In genomic region chr15:30392766-30393663, GRCh38 we compare ENCODE assay signal across 11 cellular contexts. TPM values are rescaled to one million over a fixed set of nuclear protein-coding genes. Genes with fewer than 3 reads are reported as not detected.
DNase-seq lines count a peak whose midpoint lies in the region; ATAC-seq, FAIRE-seq and TF ChIP-seq lines count a peak whose summit lies in the region.
"Not testable (repeated sequence)": the region's sequence is repeated elsewhere in the genome, so short reads cannot be mapped to it uniquely, and the experiment has no call there.
"Had no signal": no experiment of that assay in that cellular context is flagged by ENCODE, and none has a peak within 500 bp of the region (broad histone marks: within the 10 kb centered on the region; RNA-seq: fewer than 3 reads in every experiment).

CHRFAM7A (minus strand) TSS chr15:30393540; CDS start chr15:30383351, 10,189 bp downstream.

- not testable (repeated sequence) for FAIRE-seq in K562 (lab: Jason Lieb, UNC)

- not testable (repeated sequence) for H4K20me1 ChIP-seq in DND-41 (ENCODE audit: insufficient read depth, low read length); PC-3 (ENCODE audit: low read length); K562 (replicated peaks; ENCODE audit: control insufficient read depth, insufficient read depth, low read length)

- in situ Hi-C loops in K562 (cut with MboI) = not testable (repeated sequence)

- H3K9me2 ChIP-seq in PC-3 (replicated peaks; ENCODE audit: low read length) = not testable (repeated sequence)

- POLR2A ChIA-PET in PC-3 (lab: Charles Lee; ENCODE audit: unreplicated experiment); activated CD8-positive, alpha-beta T cell treated with anti-CD3 and anti-CD28 coated beads for 36 hours (lab: Charles Lee); K562 (lab: Yijun Ruan, JAX): not testable (repeated sequence)

- not testable (repeated sequence) for BruUV-seq in PC-3 (replicated peaks; lab: Mats Ljungman, UMichigan); K562 (replicated peaks; lab: Mats Ljungman, UMichigan)

- not testable (repeated sequence) for H3K4me3 ChIP-seq in DND-41 (ENCODE audit: low read depth in 1 of 2, low read length in 2 of 2); PC-3 (ENCODE audit: low read length); K562; lower lobe of right lung; testis

- not testable (repeated sequence) for H3K9me1 ChIP-seq in K562 (ENCODE audit: control insufficient read depth, insufficient read depth, low read length)

- not testable (repeated sequence) for H3K4me1 Mint-ChIP-seq in activated CD8-positive, alpha-beta T cell treated with anti-CD3 and anti-CD28 coated beads for 36 hours (ENCODE audit: low read depth)

- H3K4me2 ChIP-seq in DND-41 (ENCODE audit: insufficient read depth, low read length); PC-3 (ENCODE audit: low read length); K562 (ENCODE audit: insufficient read depth, low read length): not testable (repeated sequence)

- CTCF ChIA-PET in PC-3 (lab: Charles Lee); activated CD8-positive, alpha-beta T cell treated with anti-CD3 and anti-CD28 coated beads for 36 hours (lab: Charles Lee); K562 (lab: Yijun Ruan, JAX; ENCODE audit: low intra/inter-chr PET ratio): not testable (repeated sequence)

- not testable (repeated sequence) for H3K27ac Mint-ChIP-seq in activated CD8-positive, alpha-beta T cell treated with anti-CD3 and anti-CD28 coated beads for 36 hours

- WGBS in K562 (ENCODE audit: insufficient coverage, low coverage, missing lambda C conversion rate) = 2% methylated on average over 10 of the region's 74 CpGs
- no CpG with 5 or more reads among the region's 74 CpGs for WGBS in testis, 2 donors

- not testable (repeated sequence) for H3K27me3 Mint-ChIP-seq in activated CD8-positive, alpha-beta T cell treated with anti-CD3 and anti-CD28 coated beads for 36 hours

- not testable (repeated sequence) for H3K4me1 ChIP-seq in DND-41 (ENCODE audit: insufficient read depth, low read length); PC-3 (ENCODE audit: insufficient read depth, low read length); K562 (replicated peaks in 1 of 2; ENCODE audit: control insufficient read depth in 2 of 2, insufficient read depth in 2 of 2, low read length in 2 of 2); lower lobe of right lung; testis

- H3K27me3 ChIP-seq in DND-41 (ENCODE audit: insufficient read depth, low read length, poor library complexity); PC-3 (ENCODE audit: low read length); K562 (ENCODE audit: control insufficient read depth in 2 of 2, insufficient read depth in 2 of 2, low read length in 2 of 2); lower lobe of right lung (ENCODE audit: low read depth); testis: not testable (repeated sequence)

- not testable (repeated sequence) for H3K36me3 ChIP-seq in DND-41 (ENCODE audit: insufficient read depth, low read length); PC-3 (ENCODE audit: low read depth, low read length); K562 (ENCODE audit: control insufficient read depth, insufficient read depth, low read length); lower lobe of right lung; testis (ENCODE audit: low read depth, missing control alignments)

- DNase-seq in DND-41; PC-3; activated CD8-positive, alpha-beta T cell treated with anti-CD3 and anti-CD28 coated beads for 36 hours; K562 (ENCODE audit: extremely low read depth in 1 of 4, low spot score in 3 of 4); left cardiac atrium; lower lobe of right lung; omental fat pad (ENCODE audit: low spot score); testis: not testable (repeated sequence)

- not testable (repeated sequence) for H3K27ac ChIP-seq in DND-41 (ENCODE audit: low read length); PC-3 (ENCODE audit: low read length); K562 (ENCODE audit: extremely low read depth, low read depth, low read length); lower lobe of right lung; testis

- H3K9ac ChIP-seq in DND-41 (ENCODE audit: low read depth, low read length); PC-3 (ENCODE audit: low read length); K562 (ENCODE audit: insufficient read depth in 1 of 2, low read depth in 2 of 2, low read length in 2 of 2): not testable (repeated sequence)

- TF ChIP-seq EP300 in K562 (IDR thresholded peaks at IDR 0.05; ENCODE audit: low read length) = not testable (repeated sequence)

- H3K36me3 Mint-ChIP-seq in activated CD8-positive, alpha-beta T cell treated with anti-CD3 and anti-CD28 coated beads for 36 hours (ENCODE audit: low read depth) = not testable (repeated sequence)

- H3K9me3 Mint-ChIP-seq in activated CD8-positive, alpha-beta T cell treated with anti-CD3 and anti-CD28 coated beads for 36 hours = not testable (repeated sequence)

- not testable (repeated sequence) for H3F3A ChIP-seq in PC-3 (ENCODE audit: low read length, unreplicated experiment)

- TF ChIP-seq POLR2A in K562 (conservative IDR thresholded peaks at IDR 0.05); testis (IDR thresholded peaks at IDR 0.05): not testable (repeated sequence)

- not testable (repeated sequence) for H3K79me2 ChIP-seq in DND-41 (ENCODE audit: insufficient read depth, low read length); PC-3 (ENCODE audit: low read length); K562 (ENCODE audit: control insufficient read depth, insufficient read depth, low read length)

- not testable (repeated sequence) for TF ChIP-seq RAD21 in K562 (CRISPR knock-in tag; conservative IDR thresholded peaks at IDR 0.05 in 1 of 2, IDR thresholded peaks at IDR 0.05 in 1 of 2)

- not testable (repeated sequence) for H3K4me3 Mint-ChIP-seq in activated CD8-positive, alpha-beta T cell treated with anti-CD3 and anti-CD28 coated beads for 36 hours

- not testable (repeated sequence) for H3K9me3 ChIP-seq in DND-41 (ENCODE audit: insufficient read depth, low read length, severe bottlenecking); PC-3 (ENCODE audit: low read length); K562 (replicated peaks; ENCODE audit: control insufficient read depth, insufficient read depth, low read depth, low read length); lower lobe of right lung; testis

- not testable (repeated sequence) for TF ChIP-seq CTCF in DND-41 (IDR thresholded peaks at IDR 0.05; ENCODE audit: borderline replicate concordance, extremely low read depth, low read length, poor library complexity, severe bottlenecking); PC-3 (conservative IDR thresholded peaks at IDR 0.05; ENCODE audit: low read depth, low read length); activated CD8-positive, alpha-beta T cell treated with anti-CD3 and anti-CD28 coated beads for 36 hours (IDR thresholded peaks at IDR 0.05); K562 (IDR thresholded peaks at IDR 0.05 in 2 of 3, conservative IDR thresholded peaks at IDR 0.05 in 1 of 3; ENCODE audit: insufficient read depth in 2 of 3, low read depth in 1 of 3, low read length in 3 of 3); lower lobe of right lung (IDR thresholded peaks at IDR 0.05); omental fat pad (IDR thresholded peaks at IDR 0.05); testis (IDR thresholded peaks at IDR 0.05)

- intact Hi-C loops in PC-3 (cut with micrococcal nuclease); activated CD8-positive, alpha-beta T cell treated with anti-CD3 and anti-CD28 coated beads for 36 hours (cut with micrococcal nuclease); K562 (cut with micrococcal nuclease); left cardiac atrium (cut with DNase I); lower lobe of right lung (cut with DNase I); testis (cut with DNase I; ENCODE audit: low total_unique reads): not testable (repeated sequence)

- ATAC-seq in DND-41 (ENCODE audit: insufficient read depth, low read depth) (peak; percentile 70), PC-3 (peak; percentile 76), K562 (peak; percentile 85), left cardiac atrium (peak; percentile 77 to 84), lower lobe of right lung (peak; percentile 90 to 91), omental fat pad (ENCODE audit: low FRiP score) (peak; percentile 62)
- peak; percentile 77 for ATAC-seq in activated CD8-positive, alpha-beta T cell treated with anti-CD3 and anti-CD28 coated beads for 36 hours

- H2AFZ ChIP-seq in DND-41 (ENCODE audit: low read depth, low read length); PC-3 (ENCODE audit: low read length); K562 (ENCODE audit: low read depth, low read length): not testable (repeated sequence)

RNA-seq across cellular contexts. Expression of gene CHRFAM7A, which starts in this region (rescaled TPM):
- total RNA-seq in PC-3 (2014; rRNA removed) (19.0 TPM in 1 of 2 replicates, not detected in the other), K562 (2014; rRNA removed) (not detected in 2 replicates), K562 (2014; rRNA removed; fragmentation: Illumina TruSeq; extraction: Trizol) (not detected in 2 replicates), K562 (2015; rRNA removed; fragmentation: Illumina TruSeq; extraction: Trizol) (not detected in 2 replicates), K562 (2021) (not detected in 2 replicates), left cardiac atrium (1 to 10 TPM; 1.8 to 2.8 TPM), lower lobe of right lung (9.6 TPM), omental fat pad (1 to 10 TPM; 1.3 to 3.4 (median 3.0) TPM), testis (10 to 100 TPM; 23.1 to 27.1 TPM)
- 1 to 10 TPM in 1 of 2 experiments, under 1 TPM in 1; 0.77 to 1.0 TPM for total RNA-seq in activated CD8-positive, alpha-beta T cell treated with anti-CD3 and anti-CD28 coated beads for 36 hours
- not detected in 2 replicates for total RNA-seq in K562 (2011; cell fraction: chromatin; rRNA removed; ENCODE audit: low replicate concordance)
- not detected in 2 replicates for total RNA-seq in K562 (2011; cell fraction: nucleolus; rRNA removed)
- total RNA-seq in K562 (2011; cell fraction: nucleoplasm; rRNA removed) = not detected in 2 replicates
- polyA plus RNA-seq in K562 (2011; rRNA removed) (not detected in 2 replicates), K562 (2014; fragmentation: Illumina TruSeq; extraction: Trizol) (not detected in 2 replicates), K562 (2014; fragmentation: Nextera tagmentation; extraction: Ambion mirVana) (not detected), K562 (2014; rRNA removed) (0.93 TPM in 1 of 2 replicates, not detected in the other), testis (ENCODE audit: insufficient read depth, low read depth, low replicate concordance) (9.3 TPM)
- polyA plus RNA-seq in K562 (2011; cell fraction: cytosol; rRNA removed) = not detected in 2 replicates
- not detected in 2 replicates for polyA plus RNA-seq in K562 (2011; cell fraction: nucleus; rRNA removed)
- polyA plus RNA-seq in K562 (2012) = 0.04 TPM in 1 of 2 replicates, not detected in the other
- 0.67 TPM in 1 of 2 replicates, not detected in the other for polyA minus RNA-seq in K562 (2011; rRNA and poly(A)+ RNA removed)
- polyA minus RNA-seq in K562 (2011; cell fraction: cytosol; rRNA and poly(A)+ RNA removed) = not detected in 2 replicates
- 0.67 and 1.2 TPM in 2 replicates for polyA minus RNA-seq in K562 (2011; cell fraction: nucleus; rRNA and poly(A)+ RNA removed)
- total RNA-seq: GM23248, HT-29 had no signal
- polyA plus RNA-seq: GM23248, smooth muscle cell had no signal
